In the genomic region with DNA sequence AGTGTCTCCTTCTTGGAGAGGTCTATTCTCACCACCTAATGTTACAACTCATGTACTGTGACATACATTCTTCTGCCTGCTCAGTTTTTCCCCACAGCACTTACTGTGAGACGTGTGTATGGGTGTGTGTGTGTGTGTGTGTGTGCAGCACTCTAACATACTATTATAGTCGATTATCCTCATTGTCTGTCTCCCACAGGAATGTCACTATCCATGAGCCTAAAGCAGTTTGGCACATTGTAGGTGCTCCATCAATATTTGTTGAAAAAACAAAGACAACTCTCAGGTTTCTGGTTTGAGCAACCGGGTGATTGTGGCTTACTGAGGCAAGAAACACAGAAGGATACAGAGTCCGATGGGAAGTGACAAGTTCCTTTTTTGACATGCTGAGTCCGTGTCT, we compare ENCODE assay signal across 25 cellular contexts.
"Had no signal": no experiment of that assay in that cellular context is flagged by ENCODE, and none has a peak within 500 bp of the region (broad histone marks: within the 10 kb centered on the region; RNA-seq: fewer than 3 reads in every experiment).

No MANE protein-coding gene starts in this region.

- DNase-seq: activated CD4-positive, alpha-beta T cell treated with anti-CD3 and anti-CD28 coated beads, Interleukin-2, amount 10 ng/mL, durations not matched to agents 24 days and 14 days; activated CD8-positive, alpha-beta memory T cell treated with anti-CD3 and anti-CD28 coated beads, Interleukin-2, amount 10 ng/mL, durations not matched to agents 7 days and 5 days; activated CD8-positive, alpha-beta T cell treated with anti-CD3 and anti-CD28 coated beads for 36 hours; activated gamma-delta T cell; activated naive CD4-positive, alpha-beta T cell treated with anti-CD3 and anti-CD28 coated beads, Interleukin-2, amount 50 U/mL, for 16 hours; activated naive CD8-positive, alpha-beta T cell treated with anti-CD3 and anti-CD28 coated beads, Interleukin-2, amount 50 U/mL, for 24 hours; body of pancreas; effector CD4-positive, alpha-beta T cell; heart right ventricle; islet precursor cell; left cardiac atrium; lower lobe of right lung; naive B cell; posterior cingulate gyrus; small intestine; stimulated activated CD4-positive, alpha-beta T cell treated with anti-CD3 and anti-CD28 coated beads, Interleukin-2, amount 100 ng/mL, for 24 hours had no signal

- H3K4me3 ChIP-seq: body of pancreas, heart right ventricle, lower lobe of right lung, vagina had no signal

- H3K27me3 Mint-ChIP-seq: activated naive CD8-positive, alpha-beta T cell treated with anti-CD3 and anti-CD28 coated beads, Interleukin-2, amount 50 U/mL, for 24 hours had no signal

- H3K4me3 Mint-ChIP-seq: activated CD4-positive, alpha-beta T cell treated with anti-CD3 and anti-CD28 coated beads, Interleukin-2, amount 10 ng/mL, durations not matched to agents 24 days and 14 days; activated CD8-positive, alpha-beta memory T cell treated with anti-CD3 and anti-CD28 coated beads, Interleukin-2, amount 10 ng/mL, durations not matched to agents 7 days and 5 days; activated CD8-positive, alpha-beta T cell treated with anti-CD3 and anti-CD28 coated beads for 36 hours; activated naive CD8-positive, alpha-beta T cell treated with anti-CD3 and anti-CD28 coated beads, Interleukin-2, amount 50 U/mL, for 24 hours; activated T-helper 1 cell treated with anti-CD3 and anti-CD28 coated beads, Interleukin-12 subunit alpha, Interleukin-12 subunit beta, Interleukin-2, Interleukin-4 antibody, amounts not matched to agents 30 ng/mL and 10 ng/mL and 1 ng/mL, durations not matched to agents 14 hours and 24 hours and 36 hours; dendritic cell treated with granulocyte-macrophage colony-stimulating factor and Interleukin-4, amounts not matched to agents 40 ng/mL and 50 ng/mL, for 4 days; neural crest cell; stimulated activated memory B cell treated with anti-CD40 and anti-IgM and Interleukin-4, amounts not matched to agents 10 μg/mL and 1 μg/mL and 100 μg/mL, for 72 hours; type B pancreatic cell had no signal

- H3K27ac ChIP-seq: body of pancreas, heart right ventricle, lower lobe of right lung, vagina, VCaP had no signal

- H3K4me1 ChIP-seq: body of pancreas, heart right ventricle, lower lobe of right lung, vagina had no signal

- H3K36me3 ChIP-seq: heart right ventricle, lower lobe of right lung, vagina had no signal

- H3K27ac Mint-ChIP-seq: activated CD4-positive, alpha-beta T cell treated with anti-CD3 and anti-CD28 coated beads, Interleukin-2, amount 10 ng/mL, durations not matched to agents 24 days and 14 days; activated CD8-positive, alpha-beta memory T cell treated with anti-CD3 and anti-CD28 coated beads, Interleukin-2, amount 10 ng/mL, durations not matched to agents 7 days and 5 days; activated CD8-positive, alpha-beta T cell treated with anti-CD3 and anti-CD28 coated beads for 36 hours; activated naive CD8-positive, alpha-beta T cell treated with anti-CD3 and anti-CD28 coated beads, Interleukin-2, amount 50 U/mL, for 24 hours; activated T-helper 1 cell treated with anti-CD3 and anti-CD28 coated beads, Interleukin-12 subunit alpha, Interleukin-12 subunit beta, Interleukin-2, Interleukin-4 antibody, amounts not matched to agents 30 ng/mL and 10 ng/mL and 1 ng/mL, durations not matched to agents 14 hours and 24 hours and 36 hours; dendritic cell treated with granulocyte-macrophage colony-stimulating factor and Interleukin-4, amounts not matched to agents 40 ng/mL and 50 ng/mL, for 4 days; naive B cell; stimulated activated memory B cell treated with anti-CD40 and anti-IgM and Interleukin-4, amounts not matched to agents 10 μg/mL and 1 μg/mL and 100 μg/mL, for 72 hours; type B pancreatic cell had no signal

- H3K9me3 ChIP-seq: body of pancreas, heart right ventricle, lower lobe of right lung, vagina had no signal

- ATAC-seq: activated CD4-positive, CD25-positive, alpha-beta regulatory T cell treated with anti-CD3 and anti-CD28 coated beads, Interleukin-2, amount 50 U/mL, for 24 hours; activated CD8-positive, alpha-beta memory T cell treated with anti-CD3 and anti-CD28 coated beads, Interleukin-2, amount 10 ng/mL, durations not matched to agents 7 days and 5 days; activated CD8-positive, alpha-beta T cell treated with anti-CD3 and anti-CD28 coated beads for 36 hours; activated naive CD8-positive, alpha-beta T cell treated with anti-CD3 and anti-CD28 coated beads, Interleukin-2, amount 50 U/mL, for 24 hours; body of pancreas; heart right ventricle; left cardiac atrium; lower lobe of right lung; sciatic nerve; stimulated activated memory B cell treated with anti-CD40 and anti-IgM and Interleukin-4, amounts not matched to agents 10 μg/mL and 1 μg/mL and 100 μg/mL, for 72 hours had no signal

- H3K9me3 Mint-ChIP-seq: activated CD4-positive, alpha-beta T cell treated with anti-CD3 and anti-CD28 coated beads, Interleukin-2, amount 10 ng/mL, durations not matched to agents 24 days and 14 days; activated CD8-positive, alpha-beta T cell treated with anti-CD3 and anti-CD28 coated beads for 36 hours; activated naive CD8-positive, alpha-beta T cell treated with anti-CD3 and anti-CD28 coated beads, Interleukin-2, amount 50 U/mL, for 24 hours; activated T-helper 1 cell treated with anti-CD3 and anti-CD28 coated beads, Interleukin-12 subunit alpha, Interleukin-12 subunit beta, Interleukin-2, Interleukin-4 antibody, amounts not matched to agents 30 ng/mL and 10 ng/mL and 1 ng/mL, durations not matched to agents 14 hours and 24 hours and 36 hours; dendritic cell treated with granulocyte-macrophage colony-stimulating factor and Interleukin-4, amounts not matched to agents 40 ng/mL and 50 ng/mL, for 4 days; naive B cell; neural crest cell; stimulated activated memory B cell treated with anti-CD40 and anti-IgM and Interleukin-4, amounts not matched to agents 10 μg/mL and 1 μg/mL and 100 μg/mL, for 72 hours; type B pancreatic cell had no signal

- H3K27me3 ChIP-seq: body of pancreas, heart right ventricle had no signal

- H3K36me3 Mint-ChIP-seq: activated CD8-positive, alpha-beta memory T cell treated with anti-CD3 and anti-CD28 coated beads, Interleukin-2, amount 10 ng/mL, durations not matched to agents 7 days and 5 days; naive B cell; stimulated activated memory B cell treated with anti-CD40 and anti-IgM and Interleukin-4, amounts not matched to agents 10 μg/mL and 1 μg/mL and 100 μg/mL, for 72 hours; type B pancreatic cell had no signal
